Comparison of ENCODE assay signal across 17 cellular contexts in genomic region chr3:57446318-57446841, GRCh38.
DNase-seq lines count a peak whose midpoint lies in the region; ATAC-seq and TF ChIP-seq lines count a peak whose summit lies in the region.
"Had no signal": no experiment of that assay in that cellular context is flagged by ENCODE, and none has a peak within 500 bp of the region (broad histone marks: within the 10 kb centered on the region; RNA-seq: fewer than 3 reads in every experiment).

No MANE protein-coding gene starts in this region.

- H3K79me2 ChIP-seq in HCT116 (ENCODE audit: insufficient read depth, low read length) (no peaks in the 10 kb centered on the region), GM23338 (replicated peaks; ENCODE audit: insufficient read depth) (no peaks in the 10 kb centered on the region)

- H3K27ac ChIP-seq in HCT116 (ENCODE audit: low read depth, low read length) (no peak overlapping the region), adrenal gland (peak overlapping the region in 3 of 5 donors; percentile 19 to 64 (median 22)), GM23338 (ENCODE audit: low read depth) (no peak overlapping the region)
- H3K27ac ChIP-seq: dorsolateral prefrontal cortex, uterus had no signal

- intact Hi-C loops in HCT116 (cut with micrococcal nuclease) (no loop called here), adrenal gland (cut with DNase I) (no loop called here)

- no peak for TF ChIP-seq CTCF in AG09309 (IDR thresholded peaks at IDR 0.05; ENCODE audit: control insufficient read depth, insufficient read depth, low read depth, low read length, missing control alignments)
- TF ChIP-seq CTCF in HCT116 (IDR thresholded peaks at IDR 0.05 in 2 of 3, conservative IDR thresholded peaks at IDR 0.05 in 1 of 3; ENCODE audit: borderline replicate concordance in 1 of 3, insufficient read depth in 1 of 3, low read depth in 2 of 3, low read length in 2 of 3) = no peak
- no peak for TF ChIP-seq CTCF in adrenal gland (IDR thresholded peaks at IDR 0.05)
- no peak for TF ChIP-seq CTCF in GM23338 (conservative IDR thresholded peaks at IDR 0.05; ENCODE audit: low read depth in 2 of 2)

- H3K36me3 ChIP-seq in HCT116 (ENCODE audit: control insufficient read depth in 1 of 2, insufficient read depth in 2 of 2, low read length in 2 of 2) (no peaks in the 10 kb centered on the region), adrenal gland (replicated peaks in 1 of 2) (no peaks in the 10 kb centered on the region), GM23338 (ENCODE audit: insufficient read depth) (no peaks in the 10 kb centered on the region)
- H3K36me3 ChIP-seq: uterus had no signal

- H3K27ac Mint-ChIP-seq in GM23338 = no peak overlapping the region
- H3K27ac Mint-ChIP-seq: CD4-positive, CD25-positive, alpha-beta regulatory T cell had no signal

- no peak for TF ChIP-seq RAD21 in HCT116 (IDR thresholded peaks at IDR 0.05; ENCODE audit: low read depth)

- BruUV-seq in HCT116 (replicated peaks; lab: Mats Ljungman, UMichigan) = no TSS peak

- TF ChIP-seq POLR2A in HCT116 (IDR thresholded peaks at IDR 0.05; ENCODE audit: borderline replicate concordance, extremely low read depth, insufficient read depth, insufficient read length) (no peak), adrenal gland (IDR thresholded peaks at IDR 0.05) (no peak)

- H3K27me3 ChIP-seq in HCT116 (ENCODE audit: insufficient read depth, low read length) (no peaks in the 10 kb centered on the region), adrenal gland (no peaks in the 10 kb centered on the region), GM23338 (ENCODE audit: insufficient read depth) (no peaks in the 10 kb centered on the region)
- H3K27me3 ChIP-seq: dorsolateral prefrontal cortex, uterus had no signal

- H3K9me2 ChIP-seq in HCT116 (ENCODE audit: insufficient read depth) (0 out of 2 replicates have a peak, but pooled peaks cover 4% of the 10 kb centered on the region), GM23338 (ENCODE audit: insufficient read depth) (no peaks in the 10 kb centered on the region)

- H3K27me3 Mint-ChIP-seq in GM23338 (ENCODE audit: insufficient read depth, low read depth, poor library complexity) = peaks cover 1% of the 10 kb centered on the region

- H3K4me2 ChIP-seq in HCT116 (ENCODE audit: low read length) (peak overlapping the region; percentile 48), GM23338 (no peak overlapping the region)

- ATAC-seq in HCT116 (no peak), GM23338 (no peak)

- peaks cover 7% of the 10 kb centered on the region; the same call in 2 of the 3 replicates for H3K4me1 Mint-ChIP-seq in GM23338

- no peaks in the 10 kb centered on the region for H3F3A ChIP-seq in GM23338 (replicated peaks; ENCODE audit: low read depth)

- H3K36me3 Mint-ChIP-seq in GM23338 (ENCODE audit: low read depth) = no peaks in the 10 kb centered on the region
- H3K36me3 Mint-ChIP-seq: CD4-positive, CD25-positive, alpha-beta regulatory T cell had no signal

- no peaks in the 10 kb centered on the region; the same call in 1 of the 3 replicates for H3K9me3 Mint-ChIP-seq in GM23338
- H3K9me3 Mint-ChIP-seq: CD4-positive, CD25-positive, alpha-beta regulatory T cell had no signal

- 11 to 35% (median 20%) methylated on average over 1 of the region's 1 CpG for WGBS in adrenal gland, 4 donors

- H3K4me1 ChIP-seq in HCT116 (ENCODE audit: control insufficient read depth in 1 of 2, insufficient read depth in 2 of 2, low read length in 2 of 2) (peaks cover 12 to 23% of the 10 kb centered on the region in 2 experiments), adrenal gland (replicated peaks in 1 of 2) (peaks cover 0 to 15% of the 10 kb centered on the region in 2 donors), GM23338 (ENCODE audit: insufficient read depth) (no peaks in the 10 kb centered on the region)
- H3K4me1 ChIP-seq: uterus had no signal

- CTCF ChIA-PET in HCT116 (lab: Charles Lee) = interaction anchor here (1.1 to 1.2 kb wide), 2 partner anchors 12 to 49 kb away, joined by 4 read pairs; no protein-coding TSS in a partner anchor

- no peaks in the 10 kb centered on the region for H4K20me1 ChIP-seq in HCT116 (ENCODE audit: insufficient read depth)
- H4K20me1 ChIP-seq in GM23338 (replicated peaks; ENCODE audit: insufficient read depth) = no peaks in the 10 kb centered on the region

- POLR2A ChIA-PET in HCT116 (lab: Charles Lee) = no interaction called here

- RAD21 ChIA-PET in HCT116 (lab: Charles Lee; ENCODE audit: low non-redundant PET in 1 of 2, low total read pairs in 2 of 2, uncharacterized antibody in 2 of 2, unreplicated experiment in 2 of 2) = interaction anchor here in 1 of 2 experiments (0.5 kb wide), 1 partner anchor 455 kb away, joined by 3 read pairs; no protein-coding TSS in a partner anchor

- no peak overlapping the region for H3K4me3 ChIP-seq in AG09309 (ENCODE audit: control insufficient read depth, low read depth, low read length)
- H3K4me3 ChIP-seq in HCT116 (replicated peaks in 1 of 2; ENCODE audit: low read depth in 1 of 2, low read length in 2 of 2) = no peak overlapping the region
- H3K4me3 ChIP-seq in adrenal gland = peak overlapping the region in 2 of 4 donors; percentile 2 to 48
- no peak overlapping the region for H3K4me3 ChIP-seq in GM23338
- H3K4me3 ChIP-seq: uterus had no signal

- no peak overlapping the region for H3K4me3 Mint-ChIP-seq in GM23338
- H3K4me3 Mint-ChIP-seq: CD4-positive, CD25-positive, alpha-beta regulatory T cell had no signal

- DNase-seq in AG09309 (ENCODE audit: low read depth) = peak; percentile 4
- DNase-seq in HCT116 (ENCODE audit: low read depth, low spot score) = no peak
- peak in 5 of 7 donors; percentile 34 to 48 (median 37) for DNase-seq in adrenal gland
- DNase-seq in iris pigment epithelial cell (ENCODE audit: low read depth) = peak; percentile 68
- DNase-seq in mesenteric fat pad (ENCODE audit: low spot score) = no peak
- no peak for DNase-seq in NCI-H226
- DNase-seq in GDM1 (lab: John Stamatoyannopoulos, UW) = no peak
- no peak for DNase-seq in GM23338 (ENCODE audit: low spot score)
- DNase-seq: activated CD4-positive, CD25-positive, alpha-beta regulatory T cell treated with anti-CD3 and anti-CD28 coated beads, Interleukin-2, amount 50 U/mL, for 72 hours; amniotic stem cell; CD4-positive, CD25-positive, alpha-beta regulatory T cell; dorsolateral prefrontal cortex; HCEC 1CT; islet precursor cell; MM.1S; stimulated activated CD4-positive, alpha-beta T cell treated with anti-CD3 and anti-CD28 coated beads, Interleukin-2, amount 100 ng/mL, for 24 hours; uterus had no signal

- H2AFZ ChIP-seq in HCT116 (ENCODE audit: low read depth, low read length, poor library complexity, severe bottlenecking) = peak overlapping the region; percentile 78
- no peak overlapping the region for H2AFZ ChIP-seq in GM23338

- no peak overlapping the region for H3K9ac ChIP-seq in HCT116 (ENCODE audit: low read length)

- H3K9me3 ChIP-seq in HCT116 (ENCODE audit: control insufficient read depth in 1 of 2, insufficient read depth in 1 of 2, low read depth in 1 of 2, low read length in 2 of 2) (no peaks in the 10 kb centered on the region), adrenal gland (replicated peaks in 1 of 3) (no peaks in the 10 kb centered on the region)
- H3K9me3 ChIP-seq: uterus had no signal

TF ChIP-seq in HCT116, 20 proteins besides CTCF, POLR2A, EP300 and RAD21 (continues in another document):
- no peak for TF ChIP-seq SRF (IDR thresholded peaks at IDR 0.05; ENCODE audit: low read depth)
- TF ChIP-seq ZNF274 (IDR thresholded peaks at IDR 0.05; ENCODE audit: low read depth, low read length) = no peak
- TF ChIP-seq MAX (IDR thresholded peaks at IDR 0.05) = no peak
- no peak for TF ChIP-seq FOSL1 (IDR thresholded peaks at IDR 0.05; ENCODE audit: low read depth)
- no peak for TF ChIP-seq TCF7L2 (IDR thresholded peaks at IDR 0.05; ENCODE audit: borderline replicate concordance, extremely low read depth, insufficient read depth, insufficient read length)
- TF ChIP-seq ZFX (IDR thresholded peaks at IDR 0.05) = no peak
- TF ChIP-seq EZH2phosphoT487 (IDR thresholded peaks at IDR 0.05; ENCODE audit: borderline replicate concordance) = no peak
- no peak for TF ChIP-seq CBX3 (IDR thresholded peaks at IDR 0.05; ENCODE audit: low read depth)
- no peak for TF ChIP-seq JUND (IDR thresholded peaks at IDR 0.05)
- TF ChIP-seq YY1 (IDR thresholded peaks at IDR 0.05; ENCODE audit: extremely low read depth, insufficient replicate concordance, low read depth, low read length) = no peak
- no peak for TF ChIP-seq CEBPB (IDR thresholded peaks at IDR 0.05; ENCODE audit: low read depth)
- TF ChIP-seq SP1 (IDR thresholded peaks at IDR 0.05; ENCODE audit: low read depth) = no peak

TF ChIP-seq in GM23338, 12 proteins besides CTCF, POLR2A, EP300 and RAD21 (continues in another document):
- no peak for TF ChIP-seq POLR2AphosphoS5 (IDR thresholded peaks at IDR 0.05; ENCODE audit: low read depth)
- TF ChIP-seq NANOG (IDR thresholded peaks at IDR 0.05; ENCODE audit: borderline replicate concordance) = no peak
- no peak for TF ChIP-seq ETS1 (IDR thresholded peaks at IDR 0.05)
- no peak for TF ChIP-seq JUNB (IDR thresholded peaks at IDR 0.05; ENCODE audit: unreplicated experiment)
- no peak for TF ChIP-seq CREB1 (CRISPR knock-in tag; IDR thresholded peaks at IDR 0.05; ENCODE audit: low read depth)

Comparison
In these comparisons a context has a peak if more than half of its experiments do, and no peak if none do; other contexts are left out.
1. DNase-seq: peak in AG09309 (single experiment), adrenal gland (5 of 7) and iris pigment epithelial cell (single experiment); none in HCT116 (single experiment), mesenteric fat pad (single experiment), NCI-H226 (single experiment), GDM1 (single experiment) and GM23338 (single experiment).
2. H3K27ac ChIP-seq: peak in adrenal gland (3 of 5); none in HCT116 (single experiment) and GM23338 (single experiment).